Comparison of ENCODE assay signal across 19 cellular contexts in the genomic region with DNA sequence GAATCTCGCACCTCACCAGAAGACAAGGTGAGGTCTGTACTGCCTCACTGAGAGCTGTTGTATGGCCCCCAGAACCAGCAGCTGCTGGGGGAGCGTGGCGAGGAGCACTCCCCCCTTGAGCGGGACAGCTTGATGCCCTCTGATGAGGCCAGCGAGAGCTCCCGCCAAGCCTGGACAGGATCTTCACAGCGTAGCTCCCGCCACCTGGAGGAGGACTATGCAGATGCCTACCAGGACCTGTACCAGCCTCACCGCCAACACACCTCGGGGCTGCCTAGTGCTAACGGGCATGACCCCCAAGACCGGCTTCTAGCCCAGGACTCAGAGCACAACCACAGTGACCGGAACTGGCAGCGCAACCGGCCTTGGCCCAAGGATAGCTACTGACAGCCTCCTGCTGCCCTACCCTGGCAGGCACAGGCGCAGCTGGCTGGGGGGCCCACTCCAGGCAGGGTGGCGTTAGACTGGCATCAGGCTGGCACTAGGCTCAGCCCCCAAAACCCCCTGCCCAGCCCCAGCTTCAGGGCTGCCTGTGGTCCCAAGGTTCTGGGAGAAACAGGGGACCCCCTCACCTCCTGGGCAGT.
"Had no signal": no experiment of that assay in that cellular context is flagged by ENCODE, and none has a peak within 500 bp of the region (broad histone marks: within the 10 kb centered on the region; RNA-seq: fewer than 3 reads in every experiment).

No MANE protein-coding gene starts in this region.

- H3K4me1 Mint-ChIP-seq: activated naive CD8-positive, alpha-beta T cell treated with anti-CD3 and anti-CD28 coated beads for 36 hours had no signal

- H3K27ac ChIP-seq: colonic mucosa, esophagus squamous epithelium, gastrocnemius medialis, prostate gland, spleen, thyroid gland had no signal

- H3K4me3 ChIP-seq: breast epithelium, colonic mucosa, dorsolateral prefrontal cortex, esophagus squamous epithelium, gastrocnemius medialis, prostate gland, spleen, thyroid gland had no signal

- H3K27me3 Mint-ChIP-seq: activated CD4-positive, alpha-beta memory T cell treated with anti-CD3 and anti-CD28 coated beads for 36 hours; activated naive CD8-positive, alpha-beta T cell treated with anti-CD3 and anti-CD28 coated beads for 36 hours; central memory CD8-positive, alpha-beta T cell had no signal

- H3K27ac Mint-ChIP-seq: activated CD4-positive, alpha-beta memory T cell treated with anti-CD3 and anti-CD28 coated beads for 36 hours; activated naive CD8-positive, alpha-beta T cell treated with anti-CD3 and anti-CD28 coated beads for 36 hours; natural killer cell had no signal

- ATAC-seq: gastrocnemius medialis, natural killer cell had no signal

- H3K27me3 ChIP-seq: breast epithelium, colonic mucosa, dorsolateral prefrontal cortex, esophagus squamous epithelium, gastrocnemius medialis, spleen, thyroid gland had no signal

- H3K4me3 Mint-ChIP-seq: activated CD4-positive, alpha-beta memory T cell treated with anti-CD3 and anti-CD28 coated beads for 36 hours; activated naive CD8-positive, alpha-beta T cell treated with anti-CD3 and anti-CD28 coated beads for 36 hours; central memory CD8-positive, alpha-beta T cell; natural killer cell had no signal

- DNase-seq: activated CD4-positive, alpha-beta memory T cell treated with anti-CD3 and anti-CD28 coated beads for 36 hours; activated CD4-positive, alpha-beta T cell treated with anti-CD3 and anti-CD28 coated beads for 48 hours; activated naive CD4-positive, alpha-beta T cell treated with Interleukin-2 at 50 U/mL for 16 hours; activated naive CD8-positive, alpha-beta T cell treated with anti-CD3 and anti-CD28 coated beads for 36 hours; activated T-cell treated with anti-CD3 and anti-CD28 coated beads, Interleukin-2, amount 50 U/mL, for 48 hours; colonic mucosa; esophagus squamous epithelium; gastrocnemius medialis; hippocampal formation; midbrain; natural killer cell; spleen; stimulated activated CD4-positive, alpha-beta T cell treated with anti-CD3 and anti-CD28 coated beads, Interleukin-4, amount 100 ng/mL, for 1 hour; stimulated activated naive CD4-positive, alpha-beta T cell treated with Interleukin-2 at 50 U/mL for 16 hours; thyroid gland had no signal

- H3K9me3 ChIP-seq: breast epithelium, colonic mucosa, esophagus squamous epithelium, gastrocnemius medialis, prostate gland, spleen, thyroid gland had no signal

- H3K9me3 Mint-ChIP-seq: activated CD4-positive, alpha-beta memory T cell treated with anti-CD3 and anti-CD28 coated beads for 36 hours; activated naive CD8-positive, alpha-beta T cell treated with anti-CD3 and anti-CD28 coated beads for 36 hours; central memory CD8-positive, alpha-beta T cell; natural killer cell had no signal

- H3K4me1 ChIP-seq: breast epithelium, colonic mucosa, esophagus squamous epithelium, gastrocnemius medialis, prostate gland, spleen, thyroid gland had no signal
